21 cellular contexts compared by ENCODE assay signal in the genomic region with DNA sequence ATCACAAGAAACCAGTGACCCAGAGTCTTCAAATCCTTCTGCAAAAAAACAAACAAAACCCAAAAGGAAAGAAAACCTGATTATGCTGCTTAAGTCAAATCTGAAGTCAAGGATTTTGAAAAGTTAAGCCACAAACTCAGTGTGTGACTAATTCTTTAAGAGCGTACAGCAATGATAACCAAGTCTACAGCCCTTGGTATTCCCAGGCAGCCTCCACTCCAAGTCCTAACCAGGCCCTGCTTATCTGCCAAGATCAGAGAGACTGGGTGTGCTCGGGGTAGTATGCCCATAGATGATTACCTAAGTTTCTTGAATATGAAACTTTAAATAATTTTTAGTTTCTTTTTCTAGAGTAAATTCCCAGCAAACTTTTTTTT. TPM values are rescaled to one million over a fixed set of nuclear protein-coding genes. Genes with fewer than 3 reads are reported as not detected.
A peak's percentile ranks its signal among the peaks of the same experiment; 100 is the strongest.
DNase-seq lines count a peak whose midpoint lies in the region; ATAC-seq, FAIRE-seq and TF ChIP-seq lines count a peak whose summit lies in the region.
"Had no signal": no experiment of that assay in that cellular context is flagged by ENCODE, and none has a peak within 500 bp of the region (broad histone marks: within the 10 kb centered on the region; RNA-seq: fewer than 3 reads in every experiment).

No MANE protein-coding gene starts in this region.

- no peak overlapping the region for H4K91ac ChIP-seq in neuronal stem cell (ENCODE audit: low read depth, low read length, poor library complexity)

- H3K18ac ChIP-seq in neuronal stem cell (ENCODE audit: low read length): no peak overlapping the region

- TF ChIP-seq RAD21 in SK-N-SH (IDR thresholded peaks at IDR 0.05; ENCODE audit: low read length): no peak
- no peak for TF ChIP-seq RAD21 in K562 (CRISPR knock-in tag; conservative IDR thresholded peaks at IDR 0.05 in 1 of 2, IDR thresholded peaks at IDR 0.05 in 1 of 2)

- H3K27me3 ChIP-seq in SK-N-SH (ENCODE audit: insufficient read depth): no peaks in the 10 kb centered on the region
- no peaks in the 10 kb centered on the region for H3K27me3 ChIP-seq in K562 (ENCODE audit: control insufficient read depth in 2 of 2, insufficient read depth in 2 of 2, low read length in 2 of 2)
- H3K27me3 ChIP-seq in neuronal stem cell (ENCODE audit: control insufficient read depth in 3 of 3, insufficient read depth in 3 of 3, low read depth in 1 of 3, low read length in 3 of 3): no peaks in the 10 kb centered on the region
- no peaks in the 10 kb centered on the region for H3K27me3 ChIP-seq in transverse colon
- H3K27me3 ChIP-seq: heart left ventricle had no signal

- TF ChIP-seq POLR2A in K562 (conservative IDR thresholded peaks at IDR 0.05) (no peak), transverse colon (IDR thresholded peaks at IDR 0.05) (no peak)

- POLR2A ChIA-PET in SK-N-SH (lab: Yijun Ruan, JAX) (no interaction called here), K562 (lab: Yijun Ruan, JAX) (interaction anchor here (0.6 to 1.2 kb wide), 4 partner anchors 9 to 113 kb away, joined by 3 to 6 read pairs (median 3); no protein-coding TSS in a partner anchor)

- peaks cover 5% of the 10 kb centered on the region for H3K9me1 ChIP-seq in K562 (ENCODE audit: control insufficient read depth, insufficient read depth, low read length)

- H3K79me1 ChIP-seq in neuronal stem cell (ENCODE audit: low read depth, low read length): peaks cover 10% of the 10 kb centered on the region

- H2BK120ac ChIP-seq in neuronal stem cell (ENCODE audit: low read depth, low read length): no peak overlapping the region

- ATAC-seq in SK-N-SH treated with all-trans-retinoic acid at 6 μM for 48 hours (peak; percentile 18; the same call in 1 of the 3 replicates), K562 (no peak), HG02885 (IDR thresholded peaks at IDR 0.05; ENCODE audit: poor library complexity, unreplicated experiment) (no peak)
- ATAC-seq: naive thymus-derived CD4-positive, alpha-beta T cell had no signal

- WGBS in SK-N-SH (ENCODE audit: low lambda C conversion rate): 87% methylated on average over 2 of the region's 2 CpGs
- 90% methylated on average over 2 of the region's 2 CpGs for whole genome bisulfite sequencing in K562 (ENCODE audit: insufficient coverage, low coverage, missing lambda C conversion rate)
- no CpG with 5 or more reads among the region's 2 CpGs for WGBS in neuronal stem cell (ENCODE audit: extremely low coverage in 2 of 2, insufficient read length in 2 of 2, insufficient replicate concordance in 1 of 2), 2 donors
- 82 to 94% methylated on average over 2 of the region's 2 CpGs for WGBS in transverse colon (ENCODE audit: low coverage in 1 of 2), 2 donors

- peaks cover 25% of the 10 kb centered on the region for H3F3A ChIP-seq in SK-N-SH (replicated peaks; ENCODE audit: insufficient read depth)

- no peak overlapping the region for H3K4ac ChIP-seq in neuronal stem cell (ENCODE audit: low read length)

- H4K8ac ChIP-seq in neuronal stem cell (ENCODE audit: low read depth, low read length): no peak overlapping the region

- H4K20me1 ChIP-seq in SK-N-SH (ENCODE audit: insufficient read depth) (peaks cover 30% of the 10 kb centered on the region), K562 (replicated peaks; ENCODE audit: control insufficient read depth, insufficient read depth, low read length) (no peaks in the 10 kb centered on the region; the same call in 1 of the 2 replicates)

- H3K4me1 ChIP-seq in SK-N-SH (ENCODE audit: control insufficient read depth in 1 of 2, insufficient read depth in 2 of 2, low read depth in 1 of 2, low read length in 1 of 2) (no peaks in the 10 kb centered on the region), K562 (replicated peaks in 1 of 2; ENCODE audit: control insufficient read depth in 2 of 2, insufficient read depth in 2 of 2, low read length in 2 of 2) (peaks cover 0 to 18% of the 10 kb centered on the region in 2 experiments; a peak in 3 of 5 replicates), neuronal stem cell (ENCODE audit: control insufficient read depth in 2 of 2, insufficient read depth in 1 of 2, low read depth in 1 of 2, low read length in 2 of 2) (no peaks in the 10 kb centered on the region), transverse colon (no peaks in the 10 kb centered on the region)
- H3K4me1 ChIP-seq: psoas muscle had no signal

- H3K9me3 ChIP-seq in SK-N-SH (no peaks in the 10 kb centered on the region), K562 (replicated peaks; ENCODE audit: control insufficient read depth, insufficient read depth, low read depth, low read length) (no peaks in the 10 kb centered on the region), neuronal stem cell (replicated peaks in 1 of 2; ENCODE audit: control insufficient read depth in 2 of 2, insufficient read depth in 1 of 2, low read depth in 1 of 2, low read length in 2 of 2) (peaks cover 0 to 2% of the 10 kb centered on the region in 2 donors), transverse colon (no peaks in the 10 kb centered on the region)
- H3K9me3 ChIP-seq: heart left ventricle, psoas muscle had no signal

- no peak overlapping the region for H3K9ac ChIP-seq in SK-N-SH
- H3K9ac ChIP-seq in K562 (ENCODE audit: insufficient read depth in 1 of 2, low read depth in 2 of 2, low read length in 2 of 2): no peak overlapping the region; a peak in 1 of 4 replicates
- no peak overlapping the region for H3K9ac ChIP-seq in neuronal stem cell (ENCODE audit: low read depth, low read length, poor library complexity)

- no peak overlapping the region for H2AK5ac ChIP-seq in neuronal stem cell (ENCODE audit: low read depth, low read length)

- H3K27ac ChIP-seq in SK-N-SH (ENCODE audit: low read depth in 2 of 2, low read length in 1 of 2): peak overlapping the region in 1 of 2 experiments; percentile 35; a peak in 1 of 4 replicates
- H3K27ac ChIP-seq in K562 (ENCODE audit: extremely low read depth, low read depth, low read length): peak overlapping the region; percentile 43; the same call in 2 of the 3 replicates
- H3K27ac ChIP-seq in neuronal stem cell (replicated peaks; ENCODE audit: low read length): no peak overlapping the region
- H3K27ac ChIP-seq in transverse colon: no peak overlapping the region
- H3K27ac ChIP-seq: heart left ventricle, psoas muscle, WERI-Rb-1 had no signal

- no TSS peak for BruUV-seq in K562 (replicated peaks; lab: Mats Ljungman, UMichigan)

- H3K23ac ChIP-seq in neuronal stem cell (ENCODE audit: low read depth, low read length, poor library complexity): peak overlapping the region; percentile 12

- TF ChIP-seq CTCF in SK-N-SH (IDR thresholded peaks at IDR 0.05) (no peak), K562 (IDR thresholded peaks at IDR 0.05 in 2 of 3, conservative IDR thresholded peaks at IDR 0.05 in 1 of 3; ENCODE audit: insufficient read depth in 2 of 3, low read depth in 1 of 3, low read length in 3 of 3) (no peak), transverse colon (IDR thresholded peaks at IDR 0.05) (no peak)

- intact Hi-C loops in K562 (cut with micrococcal nuclease): no loop called here
- intact Hi-C loops in transverse colon (cut with DNase I; ENCODE audit: low total_unique reads): no loop called here

- no peaks in the 10 kb centered on the region for H3K9me2 ChIP-seq in SK-N-SH

- peaks cover 35% of the 10 kb centered on the region; the same call in 1 of the 2 replicates for H3K79me2 ChIP-seq in SK-N-SH (ENCODE audit: insufficient read depth)
- H3K79me2 ChIP-seq in K562 (ENCODE audit: control insufficient read depth, insufficient read depth, low read length): no peaks in the 10 kb centered on the region; the same call in 2 of the 3 replicates

- H2BK12ac ChIP-seq in neuronal stem cell (ENCODE audit: low read length): no peak overlapping the region

- no peak overlapping the region for H3K4me2 ChIP-seq in SK-N-SH
- H3K4me2 ChIP-seq in K562 (ENCODE audit: insufficient read depth, low read length): no peak overlapping the region
- H3K4me2 ChIP-seq in neuronal stem cell (ENCODE audit: insufficient read depth, low read length, poor library complexity, severe bottlenecking): no peak overlapping the region

- H3K4me3 ChIP-seq in SK-N-SH (ENCODE audit: low read depth in 2 of 2, low read length in 1 of 2): no peak overlapping the region
- no peak overlapping the region for H3K4me3 ChIP-seq in K562
- no peak overlapping the region for H3K4me3 ChIP-seq in neuronal stem cell (ENCODE audit: low read length in 2 of 2)
- no peak overlapping the region for H3K4me3 ChIP-seq in transverse colon
- H3K4me3 ChIP-seq: heart left ventricle, psoas muscle had no signal

- in situ Hi-C loops in K562 (cut with MboI): no loop called here
- in situ Hi-C loops in transverse colon (cut with MboI; ENCODE audit: low pct_ligation_motif_present in 1 of 4, low pct_unique_long_range_greater_than_20kb in 1 of 4, low sequenced_read_pairs in 3 of 4): no loop called here

- FAIRE-seq in K562 (lab: Jason Lieb, UNC): no peak
- FAIRE-seq: islet of Langerhans had no signal

- H2BK5ac ChIP-seq in neuronal stem cell (ENCODE audit: low read length): no peak overlapping the region

- no peak overlapping the region for H2BK15ac ChIP-seq in neuronal stem cell (ENCODE audit: low read length)

- H2AFZ ChIP-seq in SK-N-SH (ENCODE audit: low read depth): no peak overlapping the region
- no peak overlapping the region for H2AFZ ChIP-seq in K562 (ENCODE audit: low read depth, low read length)
- H2AFZ ChIP-seq in neuronal stem cell (ENCODE audit: low read length): no peak overlapping the region

- DNase-seq in SK-N-SH (no peak), HCEC 1CT (peak; percentile 24), K562 (ENCODE audit: extremely low read depth in 1 of 4, low spot score in 3 of 4) (no peak), neuronal stem cell (ENCODE audit: low spot score) (no peak), transverse colon (no peak), NCI-H2029 treated with DMSO at 0.1 percent for 48 hours (lab: John Stamatoyannopoulos, UW) (no peak)
- DNase-seq: 8988T; activated CD8-positive, alpha-beta memory T cell treated with anti-CD3 and anti-CD28 coated beads for 24 hours; activated effector memory CD4-positive, alpha-beta T cell treated with Interleukin-2 at 50 U/mL for 16 hours; CD4-positive, CD25-positive, alpha-beta regulatory T cell; DMS79 treated with DMSO at 0.1 percent for 48 hours; mammary epithelial cell; naive thymus-derived CD4-positive, alpha-beta T cell; NCI-H446; SHP77; WERI-Rb-1 had no signal

- no peak overlapping the region for H3K14ac ChIP-seq in neuronal stem cell (ENCODE audit: low read length)

- CTCF ChIA-PET in SK-N-SH (lab: Yijun Ruan, JAX) (no interaction called here), K562 (lab: Yijun Ruan, JAX; ENCODE audit: low intra/inter-chr PET ratio) (interaction anchor here (0.6 kb wide), 1 partner anchor 309 kb away, joined by 3 read pairs; no protein-coding TSS in a partner anchor)

- peaks cover 59 to 73% of the 10 kb centered on the region in 2 experiments for H3K36me3 ChIP-seq in SK-N-SH (replicated peaks in 1 of 2; ENCODE audit: control insufficient read depth in 1 of 2, insufficient read depth in 2 of 2, low read length in 1 of 2)
- H3K36me3 ChIP-seq in K562 (ENCODE audit: control insufficient read depth, insufficient read depth, low read length): peaks cover 95% of the 10 kb centered on the region
- H3K36me3 ChIP-seq in neuronal stem cell (replicated peaks in 1 of 2; ENCODE audit: control insufficient read depth in 2 of 2, insufficient read depth in 2 of 2, low read length in 2 of 2): peaks cover 63 to 93% of the 10 kb centered on the region in 2 donors
- H3K36me3 ChIP-seq in transverse colon: peaks cover 0 to 59% (median 23%) of the 10 kb centered on the region in 4 donors

- TF ChIP-seq EP300 in SK-N-SH (IDR thresholded peaks at IDR 0.05; ENCODE audit: borderline replicate concordance in 1 of 2, low read depth in 1 of 2, low read length in 1 of 2) (no peak), K562 (IDR thresholded peaks at IDR 0.05; ENCODE audit: low read length) (no peak), transverse colon (IDR thresholded peaks at IDR 0.05; ENCODE audit: low read depth) (no peak)

RNA-seq across cellular contexts. Expression of a gene that starts 13.1 kb away (rescaled TPM):
- 19.9 and 22.5 TPM in 2 replicates for polyA plus RNA-seq in SK-N-SH (2012; rRNA removed)
- polyA plus RNA-seq in SK-N-SH (2012; cell fraction: cytosol; rRNA removed): 11.6 and 15.3 TPM in 2 replicates
- polyA plus RNA-seq in SK-N-SH (2012; cell fraction: nucleus; rRNA removed): 14.8 and 16.5 TPM in 2 replicates
- 33.1 and 58.6 TPM in 2 replicates for total RNA-seq in K562 (2011; cell fraction: chromatin; rRNA removed; ENCODE audit: low replicate concordance)
- 36.3 and 36.7 TPM in 2 replicates for total RNA-seq in K562 (2011; cell fraction: nucleolus; rRNA removed)
- total RNA-seq in K562 (2011; cell fraction: nucleoplasm; rRNA removed): 27.6 and 28.5 TPM in 2 replicates
- total RNA-seq in K562 (2014; rRNA removed): 99.8 and 119 TPM in 2 replicates
- 56.8 and 69.5 TPM in 2 replicates for total RNA-seq in K562 (2014; rRNA removed; fragmentation: Illumina TruSeq; extraction: Trizol)
- total RNA-seq in K562 (2015; rRNA removed; fragmentation: Illumina TruSeq; extraction: Trizol): 88.5 and 89.0 TPM in 2 replicates
- 121 and 125 TPM in 2 replicates for total RNA-seq in K562 (2021)
- 49.1 and 49.2 TPM in 2 replicates for polyA plus RNA-seq in K562 (2011; rRNA removed)
- polyA plus RNA-seq in K562 (2011; cell fraction: cytosol; rRNA removed): 56.7 and 135 TPM in 2 replicates
- polyA plus RNA-seq in K562 (2011; cell fraction: nucleus; rRNA removed): 20.9 and 37.2 TPM in 2 replicates
- 39.2 and 77.3 TPM in 2 replicates for polyA plus RNA-seq in K562 (2012)
- polyA plus RNA-seq in K562 (2014; fragmentation: Illumina TruSeq; extraction: Trizol): 90.2 and 97.3 TPM in 2 replicates
- polyA plus RNA-seq in K562 (2014; fragmentation: Nextera tagmentation; extraction: Ambion mirVana): 10 to 100 TPM in 1 of 2 experiments, 1 to 10 TPM in 1; 7.4 to 11.4 TPM
- polyA plus RNA-seq in K562 (2014; rRNA removed): 60.7 and 78.9 TPM in 2 replicates
- polyA minus RNA-seq in K562 (2011; rRNA and poly(A)+ RNA removed): 33.5 and 64.2 TPM in 2 replicates
- polyA minus RNA-seq in K562 (2011; cell fraction: cytosol; rRNA and poly(A)+ RNA removed): 85.1 and 114 TPM in 2 replicates
- 17.0 and 19.7 TPM in 2 replicates for polyA minus RNA-seq in K562 (2011; cell fraction: nucleus; rRNA and poly(A)+ RNA removed)
- polyA plus RNA-seq in neuronal stem cell (2013, experiment 1 of 2): 33.9 TPM
- 34.5 TPM for polyA plus RNA-seq in neuronal stem cell (2013, experiment 2 of 2)
- 10 to 100 TPM; 16.7 to 43.6 (median 25.4) TPM for total RNA-seq in transverse colon

RNA-seq across cellular contexts. Expression of a gene that starts 36.4 kb away (rescaled TPM):
- polyA plus RNA-seq in SK-N-SH (2012; rRNA removed): 25.4 and 35.8 TPM in 2 replicates
- polyA plus RNA-seq in SK-N-SH (2012; cell fraction: cytosol; rRNA removed): 23.8 and 25.0 TPM in 2 replicates
- 21.8 and 26.8 TPM in 2 replicates for polyA plus RNA-seq in SK-N-SH (2012; cell fraction: nucleus; rRNA removed)
- total RNA-seq in K562 (2011; cell fraction: chromatin; rRNA removed; ENCODE audit: low replicate concordance): 19.3 and 34.7 TPM in 2 replicates
- total RNA-seq in K562 (2011; cell fraction: nucleolus; rRNA removed): 30.4 and 31.9 TPM in 2 replicates
- 32.8 and 57.0 TPM in 2 replicates for total RNA-seq in K562 (2011; cell fraction: nucleoplasm; rRNA removed)
- total RNA-seq in K562 (2014; rRNA removed): 66.1 and 70.9 TPM in 2 replicates
- 34.8 and 37.8 TPM in 2 replicates for total RNA-seq in K562 (2014; rRNA removed; fragmentation: Illumina TruSeq; extraction: Trizol)
- 39.8 and 41.0 TPM in 2 replicates for total RNA-seq in K562 (2015; rRNA removed; fragmentation: Illumina TruSeq; extraction: Trizol)
- total RNA-seq in K562 (2021): 46.1 and 49.6 TPM in 2 replicates
- polyA plus RNA-seq in K562 (2011; rRNA removed): 37.7 and 44.7 TPM in 2 replicates
- 48.9 and 69.8 TPM in 2 replicates for polyA plus RNA-seq in K562 (2011; cell fraction: cytosol; rRNA removed)
- polyA plus RNA-seq in K562 (2011; cell fraction: nucleus; rRNA removed): 30.7 and 38.7 TPM in 2 replicates
- polyA plus RNA-seq in K562 (2012): 43.7 and 55.0 TPM in 2 replicates
- polyA plus RNA-seq in K562 (2014; fragmentation: Illumina TruSeq; extraction: Trizol): 43.1 and 52.3 TPM in 2 replicates
- polyA plus RNA-seq in K562 (2014; fragmentation: Nextera tagmentation; extraction: Ambion mirVana): 1 to 10 TPM; 3.0 to 6.8 TPM
- polyA plus RNA-seq in K562 (2014; rRNA removed): 64.0 and 66.0 TPM in 2 replicates
- 14.0 and 19.0 TPM in 2 replicates for polyA minus RNA-seq in K562 (2011; rRNA and poly(A)+ RNA removed)
- polyA minus RNA-seq in K562 (2011; cell fraction: cytosol; rRNA and poly(A)+ RNA removed): 12.7 and 15.9 TPM in 2 replicates
- 7.6 and 10.8 TPM in 2 replicates for polyA minus RNA-seq in K562 (2011; cell fraction: nucleus; rRNA and poly(A)+ RNA removed)
- polyA plus RNA-seq in neuronal stem cell (2013, experiment 1 of 2): 19.8 TPM
- polyA plus RNA-seq in neuronal stem cell (2013, experiment 2 of 2): 22.6 TPM
- 100 to 1,000 TPM in 3 of 4 donors, 10 to 100 TPM in 1; 62.1 to 181 (median 128) TPM for total RNA-seq in transverse colon

RNA-seq across cellular contexts. Expression of a gene that starts 36.6 kb away (rescaled TPM):
- 17.8 and 20.1 TPM in 2 replicates for polyA plus RNA-seq in SK-N-SH (2012; rRNA removed)
- polyA plus RNA-seq in SK-N-SH (2012; cell fraction: cytosol; rRNA removed): 5.5 and 6.8 TPM in 2 replicates
- polyA plus RNA-seq in SK-N-SH (2012; cell fraction: nucleus; rRNA removed): 89.3 and 94.3 TPM in 2 replicates
- total RNA-seq in K562 (2011; cell fraction: chromatin; rRNA removed; ENCODE audit: low replicate concordance): 895 and 1,680 TPM in 2 replicates
- 685 and 695 TPM in 2 replicates for total RNA-seq in K562 (2011; cell fraction: nucleolus; rRNA removed)
- total RNA-seq in K562 (2011; cell fraction: nucleoplasm; rRNA removed): 707 and 745 TPM in 2 replicates
- total RNA-seq in K562 (2014; rRNA removed): 83.6 and 86.3 TPM in 2 replicates
- total RNA-seq in K562 (2014; rRNA removed; fragmentation: Illumina TruSeq; extraction: Trizol): 36.3 and 39.1 TPM in 2 replicates
- total RNA-seq in K562 (2015; rRNA removed; fragmentation: Illumina TruSeq; extraction: Trizol): 42.2 and 42.3 TPM in 2 replicates
- total RNA-seq in K562 (2021): 130 and 154 TPM in 2 replicates
- 49.6 and 81.7 TPM in 2 replicates for polyA plus RNA-seq in K562 (2011; rRNA removed)
- 34.1 and 49.5 TPM in 2 replicates for polyA plus RNA-seq in K562 (2011; cell fraction: cytosol; rRNA removed)
- polyA plus RNA-seq in K562 (2011; cell fraction: nucleus; rRNA removed): 471 and 640 TPM in 2 replicates
- polyA plus RNA-seq in K562 (2012): 78.0 and 105 TPM in 2 replicates
- polyA plus RNA-seq in K562 (2014; fragmentation: Illumina TruSeq; extraction: Trizol): 64.2 and 65.6 TPM in 2 replicates
- 1 to 10 TPM; 2.4 to 2.5 TPM for polyA plus RNA-seq in K562 (2014; fragmentation: Nextera tagmentation; extraction: Ambion mirVana)
- 90.6 and 126 TPM in 2 replicates for polyA plus RNA-seq in K562 (2014; rRNA removed)
- polyA minus RNA-seq in K562 (2011; rRNA and poly(A)+ RNA removed): 94.9 and 115 TPM in 2 replicates
- 123 and 159 TPM in 2 replicates for polyA minus RNA-seq in K562 (2011; cell fraction: cytosol; rRNA and poly(A)+ RNA removed)
- polyA minus RNA-seq in K562 (2011; cell fraction: nucleus; rRNA and poly(A)+ RNA removed): 317 and 354 TPM in 2 replicates
- polyA plus RNA-seq in neuronal stem cell (2013, experiment 1 of 2): 34.0 TPM
- polyA plus RNA-seq in neuronal stem cell (2013, experiment 2 of 2): 33.7 TPM
- total RNA-seq in transverse colon: 100 to 1,000 TPM in 1 of 4 donors, 10 to 100 TPM in 3; 57.0 to 204 (median 74.1) TPM

RNA-seq across cellular contexts. Expression of a gene that starts 37.9 kb away (rescaled TPM):
- polyA plus RNA-seq in SK-N-SH (2012; rRNA removed) (55.1 and 85.2 TPM in 2 replicates), K562 (2011; rRNA removed) (57.7 and 69.0 TPM in 2 replicates), K562 (2014; fragmentation: Illumina TruSeq; extraction: Trizol) (43.6 and 46.3 TPM in 2 replicates), K562 (2014; fragmentation: Nextera tagmentation; extraction: Ambion mirVana) (1 to 10 TPM; 3.2 TPM), K562 (2014; rRNA removed) (49.7 and 51.6 TPM in 2 replicates)
- 22.7 and 26.0 TPM in 2 replicates for polyA plus RNA-seq in SK-N-SH (2012; cell fraction: cytosol; rRNA removed)
- polyA plus RNA-seq in SK-N-SH (2012; cell fraction: nucleus; rRNA removed): 301 and 345 TPM in 2 replicates
- total RNA-seq in K562 (2011; cell fraction: chromatin; rRNA removed; ENCODE audit: low replicate concordance): 353 and 486 TPM in 2 replicates
- 225 and 254 TPM in 2 replicates for total RNA-seq in K562 (2011; cell fraction: nucleolus; rRNA removed)
- 264 and 271 TPM in 2 replicates for total RNA-seq in K562 (2011; cell fraction: nucleoplasm; rRNA removed)
- total RNA-seq in K562 (2014; rRNA removed) (33.6 and 42.3 TPM in 2 replicates), K562 (2014; rRNA removed; fragmentation: Illumina TruSeq; extraction: Trizol) (44.0 and 45.6 TPM in 2 replicates), K562 (2015; rRNA removed; fragmentation: Illumina TruSeq; extraction: Trizol) (49.5 and 50.4 TPM in 2 replicates), K562 (2021) (54.3 and 56.9 TPM in 2 replicates), transverse colon (100 to 1,000 TPM in 2 of 4 donors, 10 to 100 TPM in 2; 46.0 to 146 (median 88.6) TPM)
- 41.4 and 48.0 TPM in 2 replicates for polyA plus RNA-seq in K562 (2011; cell fraction: cytosol; rRNA removed)
- 224 and 322 TPM in 2 replicates for polyA plus RNA-seq in K562 (2011; cell fraction: nucleus; rRNA removed)
- polyA plus RNA-seq in K562 (2012): 39.1 and 44.5 TPM in 2 replicates
- polyA minus RNA-seq in K562 (2011; rRNA and poly(A)+ RNA removed): 139 and 163 TPM in 2 replicates
- 46.5 and 72.4 TPM in 2 replicates for polyA minus RNA-seq in K562 (2011; cell fraction: cytosol; rRNA and poly(A)+ RNA removed)
- polyA minus RNA-seq in K562 (2011; cell fraction: nucleus; rRNA and poly(A)+ RNA removed): 105 and 129 TPM in 2 replicates
- polyA plus RNA-seq in neuronal stem cell (2013, experiment 1 of 2): 34.7 TPM
- 30.8 TPM for polyA plus RNA-seq in neuronal stem cell (2013, experiment 2 of 2)
